In genomic region chr1:26233903-26234643, GRCh38 we compare ENCODE assay signal across 1 cellular context.
TF ChIP-seq lines count a peak whose summit lies in the region.

Gene CEP85, plus strand, starts transcription at chr1:26234200. Its CDS starts 5,584 bp downstream, at chr1:26239784.

TF ChIP-seq in HepG2, 621 proteins besides CTCF, POLR2A, EP300 and RAD21 (continued from another document and continues in another):
- no peak for TF ChIP-seq ZNF800 (CRISPR knock-in tag; IDR thresholded peaks at IDR 0.05)
- TF ChIP-seq RNF2 (conservative IDR thresholded peaks at IDR 0.05; ENCODE audit: low read depth) = peak; percentile 64; the same call in 1 of the 2 replicates
- no peak for TF ChIP-seq MEIS2 (CRISPR knock-in tag; IDR thresholded peaks at IDR 0.05)
- no peak for TF ChIP-seq ZMYM3 (CRISPR knock-in tag; IDR thresholded peaks at IDR 0.05)
- 0 out of 2 replicates have a peak, but pooled peaks have one; percentile 57 for TF ChIP-seq ZSCAN9 (CRISPR knock-in tag; IDR thresholded peaks at IDR 0.05; ENCODE audit: borderline replicate concordance)
- TF ChIP-seq ZNF616 (CRISPR knock-in tag; IDR thresholded peaks at IDR 0.05; ENCODE audit: low read depth) = no peak; the same call in 1 of the 2 replicates
- peak; percentile 90 for TF ChIP-seq SNAPC4 (CRISPR knock-in tag; IDR thresholded peaks at IDR 0.05)
- TF ChIP-seq ZXDC (CRISPR knock-in tag; IDR thresholded peaks at IDR 0.05) = no peak; the same call in 1 of the 2 replicates
- peak; percentile 78; the same call in 1 of the 2 replicates for TF ChIP-seq ZNF749 (CRISPR knock-in tag; IDR thresholded peaks at IDR 0.05; ENCODE audit: borderline replicate concordance)
- TF ChIP-seq PHF8 (CRISPR knock-in tag; IDR thresholded peaks at IDR 0.05) = peak; percentile 93
- no peak for TF ChIP-seq ZFAT (CRISPR knock-in tag; conservative IDR thresholded peaks at IDR 0.05)
- TF ChIP-seq JUNB (CRISPR knock-in tag; IDR thresholded peaks at IDR 0.05; ENCODE audit: borderline replicate concordance) = no peak
- TF ChIP-seq CBX1 (IDR thresholded peaks at IDR 0.05; ENCODE audit: low read depth) = no peak
- TF ChIP-seq CBX5 (CRISPR knock-in tag; IDR thresholded peaks at IDR 0.05; ENCODE audit: borderline replicate concordance) = 0 out of 2 replicates have a peak, but pooled peaks have one; percentile 27
- no peak for TF ChIP-seq ZNF770 (CRISPR knock-in tag; IDR thresholded peaks at IDR 0.05)
- no peak for TF ChIP-seq ZNF672 (CRISPR knock-in tag; IDR thresholded peaks at IDR 0.05)
- peak; percentile 76 for TF ChIP-seq GABPB1 (CRISPR knock-in tag; IDR thresholded peaks at IDR 0.05)
- TF ChIP-seq ZNF264 (CRISPR knock-in tag; IDR thresholded peaks at IDR 0.05) = peak; percentile 77; the same call in 1 of the 2 replicates
- 0 out of 2 replicates have a peak, but pooled peaks have one; percentile 17 for TF ChIP-seq ZZZ3 (CRISPR knock-in tag; IDR thresholded peaks at IDR 0.05; ENCODE audit: borderline replicate concordance)
- no peak for TF ChIP-seq PREB (CRISPR knock-in tag; IDR thresholded peaks at IDR 0.05)
- peak; percentile 77; the same call in 1 of the 2 replicates for TF ChIP-seq ZNF879 (CRISPR knock-in tag; IDR thresholded peaks at IDR 0.05)
- peak; percentile 68 for TF ChIP-seq PHF21A (CRISPR knock-in tag; IDR thresholded peaks at IDR 0.05)
- TF ChIP-seq ZBTB26 (CRISPR knock-in tag; IDR thresholded peaks at IDR 0.05; ENCODE audit: borderline replicate concordance) = no peak; the same call in 1 of the 2 replicates
- 0 out of 2 replicates have a peak, but pooled peaks have one; percentile 12 for TF ChIP-seq HOXA3 (CRISPR knock-in tag; IDR thresholded peaks at IDR 0.05)
- peak; percentile 76; the same call in 1 of the 2 replicates for TF ChIP-seq HINFP (CRISPR knock-in tag; IDR thresholded peaks at IDR 0.05; ENCODE audit: low read depth)
- TF ChIP-seq WIZ (CRISPR knock-in tag; IDR thresholded peaks at IDR 0.05) = no peak
- TF ChIP-seq RBM22 (optimal IDR thresholded peaks at IDR 0.05; ENCODE audit: low read length) = no peak
- no peak for TF ChIP-seq XBP1 (CRISPR knock-in tag; IDR thresholded peaks at IDR 0.05)
- no peak for TF ChIP-seq PTBP1 (IDR thresholded peaks at IDR 0.05; ENCODE audit: low read depth, low read length, poor library complexity, severe bottlenecking)
- 0 out of 2 replicates have a peak, but pooled peaks have one; percentile 22 for TF ChIP-seq ARID2 (CRISPR knock-in tag; IDR thresholded peaks at IDR 0.05; ENCODE audit: borderline replicate concordance)
- no peak for TF ChIP-seq ZUFSP (CRISPR knock-in tag; IDR thresholded peaks at IDR 0.05; ENCODE audit: borderline replicate concordance)
- peak; percentile 63 for TF ChIP-seq MXD1 (CRISPR knock-in tag; IDR thresholded peaks at IDR 0.05)
